Comparison of ENCODE assay signal across 8 cellular contexts in the genomic region with DNA sequence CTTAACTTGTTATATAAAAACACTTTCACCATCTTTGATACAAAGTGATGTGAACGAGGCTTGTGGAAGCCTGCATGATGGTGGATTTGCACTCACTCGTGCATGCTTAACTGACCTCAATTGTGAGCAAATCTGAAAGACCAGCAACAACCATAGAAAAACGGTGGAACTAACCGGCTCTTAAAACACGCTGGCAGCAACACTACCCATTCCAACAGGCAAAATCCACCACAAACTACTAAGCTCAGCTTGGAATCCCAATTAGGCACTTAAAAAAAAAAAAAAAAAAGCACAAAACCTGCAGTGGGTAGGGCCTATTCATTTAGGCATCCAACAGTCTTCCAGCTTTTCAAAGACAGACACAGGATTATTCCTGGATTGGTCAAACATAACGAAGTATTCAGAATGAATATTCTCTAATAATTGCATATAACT. TPM values are rescaled to one million over a fixed set of nuclear protein-coding genes. Genes with fewer than 3 reads are reported as not detected.
DNase-seq lines count a peak whose midpoint lies in the region; ATAC-seq, FAIRE-seq and TF ChIP-seq lines count a peak whose summit lies in the region.

No MANE protein-coding gene starts in this region.

- H3K27ac ChIP-seq in VCaP: peak overlapping the region; percentile 96
- H3K27ac ChIP-seq in gastrocnemius medialis: peak overlapping the region; percentile 91 to 98 (median 98)

- H3K27me3 ChIP-seq in gastrocnemius medialis: no peaks in the 10 kb centered on the region

- no peaks in the 10 kb centered on the region for H3K36me3 ChIP-seq in gastrocnemius medialis

- peak; percentile 63 for DNase-seq in AG08396 (ENCODE audit: low spot score)
- no peak for DNase-seq in GM18507 (ENCODE audit: extremely low spot score, insufficient read length, low read depth)
- peak; percentile 35 for DNase-seq in glomerular visceral epithelial cell (ENCODE audit: extremely low spot score)
- DNase-seq in gastrocnemius medialis: no peak
- DNase-seq in NCI-H1092 (lab: John Stamatoyannopoulos, UW): no peak

- no peak for TF ChIP-seq POLR2A in gastrocnemius medialis (IDR thresholded peaks at IDR 0.05)

- no peak for ATAC-seq in gastrocnemius medialis
- ATAC-seq in GM19397 (IDR thresholded peaks at IDR 0.05; ENCODE audit: unreplicated experiment): no peak
- ATAC-seq in GM21447 (IDR thresholded peaks at IDR 0.05; ENCODE audit: unreplicated experiment): no peak

- TF ChIP-seq CTCF in VCaP (conservative IDR thresholded peaks at IDR 0.05) (no peak), gastrocnemius medialis (IDR thresholded peaks at IDR 0.05 in 4 of 5, conservative IDR thresholded peaks at IDR 0.05 in 1 of 5) (no peak)

- in situ Hi-C loops in gastrocnemius medialis (cut with MboI; ENCODE audit: low sequenced_read_pairs in 4 of 4): no loop called here

- H3K9me3 ChIP-seq in gastrocnemius medialis: no peaks in the 10 kb centered on the region

- H3K4me3 ChIP-seq in gastrocnemius medialis: peak overlapping the region in 3 of 4 donors; percentile 84 to 87 (median 85)

- H3K4me1 ChIP-seq in gastrocnemius medialis: peaks cover 63% of the 10 kb centered on the region in 2 donors

- peak; percentile 46 for FAIRE-seq in GM18507 (lab: Jason Lieb, UNC)

- intact Hi-C loops in gastrocnemius medialis (cut with DNase I; ENCODE audit: low total_unique reads): loop anchor here (5.0 kb wide), 1 partner anchor 166 kb away; a partner anchor contains a TSS

RNA-seq across cellular contexts. Expression of a gene that starts 1.8 kb away (rescaled TPM):
- total RNA-seq in gastrocnemius medialis: 100 to 1,000 TPM; 143 to 197 (median 171) TPM

Comparison
In these comparisons a context has a peak if more than half of its experiments do, and no peak if none do; other contexts are left out.
1. DNase-seq: peak in AG08396 (single experiment) and glomerular visceral epithelial cell (single experiment); none in GM18507 (single experiment), gastrocnemius medialis (0 of 2) and NCI-H1092 (single experiment).